ENCODE assay signal across 13 cellular contexts in genomic region chr2:219406861-219407230, GRCh38. TPM values are rescaled to one million over a fixed set of nuclear protein-coding genes. Genes with fewer than 3 reads are reported as not detected.
DNase-seq lines count a peak whose midpoint lies in the region; ATAC-seq and TF ChIP-seq lines count a peak whose summit lies in the region.
"Had no signal": no experiment of that assay in that cellular context is flagged by ENCODE, and none has a peak within 500 bp of the region (broad histone marks: within the 10 kb centered on the region; RNA-seq: fewer than 3 reads in every experiment).

No MANE protein-coding gene starts in this region.

- H3K27me3 Mint-ChIP-seq in brain (peaks cover 20% of the 10 kb centered on the region), immature natural killer cell (ENCODE audit: low read depth in 3 of 3) (peaks cover 3 to 13% (median 7%) of the 10 kb centered on the region in 3 donors)

- H3K27ac ChIP-seq in right cardiac atrium (ENCODE audit: low read length): peak overlapping the region; percentile 78
- H3K27ac ChIP-seq: parathyroid adenoma had no signal

- no peaks in the 10 kb centered on the region for H3K27me3 ChIP-seq in right cardiac atrium (ENCODE audit: control insufficient read depth, insufficient read depth)

- DNase-seq in HCEC 1CT (peak; percentile 95), right cardiac atrium (peak; percentile 64 to 79 (median 76)), smooth muscle cell of the brain vasculature (ENCODE audit: low read depth, low spot score) (peak; percentile 35), head of caudate nucleus (no peak), immature natural killer cell (no peak), NOMO-1 treated with dmso at 0.1 percent for 144 hours (lab: John Stamatoyannopoulos, UW; ENCODE audit: unreplicated experiment) (no peak), GM19238 (ENCODE audit: insufficient read length, low spot score) (no peak)
- DNase-seq: activated CD4-positive, CD25-positive, alpha-beta regulatory T cell; DMS79 treated with DMSO at 0.1 percent for 48 hours; stimulated activated CD8-positive, alpha-beta memory T cell treated with anti-CD3 and anti-CD28 coated beads, Interleukin-4, amount 100 ng/mL, for 48 hours had no signal

- ATAC-seq in right cardiac atrium: peak; percentile 45 to 55

- H3K36me3 Mint-ChIP-seq in brain (no peaks in the 10 kb centered on the region), immature natural killer cell (no peaks in the 10 kb centered on the region)
- H3K36me3 Mint-ChIP-seq: activated naive CD4-positive, alpha-beta T cell treated with anti-CD3 and anti-CD28 coated beads, Interleukin-2, amount 50 U/mL, for 24 hours had no signal

- peaks cover 4% of the 10 kb centered on the region for H3K4me1 ChIP-seq in right cardiac atrium (ENCODE audit: control insufficient read depth, insufficient read depth, low read length)
- H3K4me1 ChIP-seq: parathyroid adenoma had no signal

- no peak for TF ChIP-seq CTCF in brain (conservative IDR thresholded peaks at IDR 0.05)

- H3K27ac Mint-ChIP-seq in brain: peak overlapping the region in 3 of 5 experiments; percentile 69 to 77 (median 72)
- H3K27ac Mint-ChIP-seq in immature natural killer cell: no peak overlapping the region
- H3K27ac Mint-ChIP-seq: activated naive CD4-positive, alpha-beta T cell treated with anti-CD3 and anti-CD28 coated beads, Interleukin-2, amount 50 U/mL, for 24 hours had no signal

- H3K9me3 ChIP-seq in right cardiac atrium (ENCODE audit: control insufficient read depth, low read length): no peaks in the 10 kb centered on the region

- intact Hi-C loops in right cardiac atrium (cut with DNase I): loop anchor here in 1 of 4 donors (10.0 kb wide), 1 partner anchor 48 kb away; no protein-coding TSS in a partner anchor
- intact Hi-C loops in head of caudate nucleus (cut with DNase I): loop anchor here (5.0 kb wide), 1 partner anchor 120 kb away; no protein-coding TSS in a partner anchor

- peaks cover 50% of the 10 kb centered on the region for H3K4me1 Mint-ChIP-seq in brain
- H3K4me1 Mint-ChIP-seq in immature natural killer cell: no peaks in the 10 kb centered on the region
- H3K4me1 Mint-ChIP-seq: activated naive CD4-positive, alpha-beta T cell treated with anti-CD3 and anti-CD28 coated beads, Interleukin-2, amount 50 U/mL, for 24 hours had no signal

- 62% methylated on average over 3 of the region's 3 CpGs for WGBS in right cardiac atrium

- H3K9me3 Mint-ChIP-seq in brain: peaks cover 3 to 10% (median 5%) of the 10 kb centered on the region in 5 experiments
- H3K9me3 Mint-ChIP-seq in immature natural killer cell: peaks cover 0 to 2% (median 0%) of the 10 kb centered on the region in 6 donors
- H3K9me3 Mint-ChIP-seq: activated naive CD4-positive, alpha-beta T cell treated with anti-CD3 and anti-CD28 coated beads, Interleukin-2, amount 50 U/mL, for 24 hours had no signal

- H3K4me3 Mint-ChIP-seq in brain: peak overlapping the region in 1 of 5 experiments; percentile 3
- H3K4me3 Mint-ChIP-seq in immature natural killer cell: no peak overlapping the region
- H3K4me3 Mint-ChIP-seq: activated naive CD4-positive, alpha-beta T cell treated with anti-CD3 and anti-CD28 coated beads, Interleukin-2, amount 50 U/mL, for 24 hours had no signal

- H3K4me3 ChIP-seq in right cardiac atrium (ENCODE audit: low read length): no peak overlapping the region

RNA-seq across cellular contexts. Expression of gene DES, which starts 11.3 kb away (rescaled TPM):
- polyA plus RNA-seq in brain (ENCODE audit: insufficient read depth, low read depth, low replicate concordance) (9.7 TPM), right cardiac atrium (9,146 TPM), immature natural killer cell (not detected)
- total RNA-seq in right cardiac atrium: over 10,000 TPM in 1 of 4 donors, 1,000 to 10,000 TPM in 3; 6,970 to 10,932 (median 7,338) TPM

RNA-seq across cellular contexts. Expression of gene DNPEP, which starts 19.1 kb away (rescaled TPM):
- polyA plus RNA-seq in brain (ENCODE audit: insufficient read depth, low read depth, low replicate concordance) (43.5 TPM), right cardiac atrium (50.0 TPM), immature natural killer cell (10 to 100 TPM; 77.4 to 97.9 (median 78.9) TPM)
- total RNA-seq in right cardiac atrium: 10 to 100 TPM; 42.2 to 58.8 (median 56.2) TPM

RNA-seq across cellular contexts. Expression of gene SPEG, which starts 27.8 kb away (rescaled TPM):
- polyA plus RNA-seq in brain (ENCODE audit: insufficient read depth, low read depth, low replicate concordance) (26.3 TPM), right cardiac atrium (85.5 TPM), immature natural killer cell (not detected)
- total RNA-seq in right cardiac atrium: 100 to 1,000 TPM; 122 to 176 (median 159) TPM

Comparison
In these comparisons a context has a peak if more than half of its experiments do, and no peak if none do; other contexts are left out.
1. DNase-seq: peak in HCEC 1CT (single experiment), right cardiac atrium (3 of 3) and smooth muscle cell of the brain vasculature (single experiment); none in head of caudate nucleus (0 of 42), immature natural killer cell (0 of 3), NOMO-1 treated with dmso at 0.1 percent for 144 hours (single experiment) and GM19238 (single experiment).
2. H3K27ac Mint-ChIP-seq: peak in brain (3 of 5); none in immature natural killer cell (0 of 6).
3. RNA of gene DES, which starts 11.3 kb away (polyA plus RNA-seq): 9,146 TPM in right cardiac atrium (single experiment); 9.7 TPM in brain (single experiment) and not detected in immature natural killer cell; every median in the first group is over 100 times any median in the second.
4. RNA of gene SPEG, which starts 27.8 kb away (polyA plus RNA-seq): 85.5 TPM in right cardiac atrium (single experiment) and 26.3 TPM in brain (single experiment); not detected in immature natural killer cell; every median in the first group is over 10 times any median in the second.